ENCODE assay signal across 2 cellular contexts in the genomic region with DNA sequence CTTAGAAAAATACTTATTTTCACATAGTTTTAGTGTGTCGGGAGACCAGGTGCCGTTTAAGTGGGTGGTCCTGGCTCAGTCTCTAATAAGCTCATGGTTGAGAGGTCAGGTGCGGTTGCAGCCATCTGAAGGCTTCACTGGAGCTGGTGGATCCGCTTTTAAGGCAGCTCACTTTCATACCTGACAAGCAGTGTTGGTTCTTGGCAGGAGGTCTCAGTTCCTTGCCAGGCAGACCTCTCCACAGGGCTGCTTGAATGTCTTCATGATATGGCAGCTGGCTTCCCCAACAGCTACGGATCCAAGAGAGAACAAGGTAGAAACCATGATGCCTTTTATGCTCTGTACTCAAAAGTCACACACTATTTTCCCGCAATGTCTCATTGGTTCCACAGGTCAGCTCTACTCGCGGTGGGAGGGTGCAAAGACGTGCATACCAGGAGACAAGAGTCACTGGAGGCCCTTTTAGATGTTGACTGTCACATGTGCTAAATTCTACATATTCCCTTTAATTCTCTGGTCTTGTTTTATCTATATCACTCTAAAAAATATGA.
TF ChIP-seq lines count a peak whose summit lies in the region.

No MANE protein-coding gene starts in this region.

TF ChIP-seq in K562, 482 proteins besides CTCF, POLR2A, EP300 and RAD21:
- TF ChIP-seq SREBF1 (IDR thresholded peaks at IDR 0.05; ENCODE audit: borderline replicate concordance, low read depth, low read length), result no peak
- no peak for TF ChIP-seq PRMT5 (CRISPR knock-in tag; IDR thresholded peaks at IDR 0.05)
- TF ChIP-seq ZNF3 (CRISPR knock-in tag; IDR thresholded peaks at IDR 0.05), result no peak
- TF ChIP-seq NR2C1 (IDR thresholded peaks at IDR 0.05), result no peak
- TF ChIP-seq NR2C1 (tag; IDR thresholded peaks at IDR 0.05), result no peak
- TF ChIP-seq CHD4 (IDR thresholded peaks at IDR 0.05; ENCODE audit: insufficient read depth, insufficient replicate concordance, low read depth, low read length, poor library complexity, severe bottlenecking), result no peak
- TF ChIP-seq RREB1 (CRISPR knock-in tag; IDR thresholded peaks at IDR 0.05), result no peak

TF ChIP-seq in HepG2, 621 proteins besides CTCF, POLR2A, EP300 and RAD21:
- TF ChIP-seq KDM3A (CRISPR knock-in tag; IDR thresholded peaks at IDR 0.05; ENCODE audit: low read depth), result no peak
- no peak for TF ChIP-seq CEBPG (CRISPR knock-in tag; IDR thresholded peaks at IDR 0.05)
- no peak for TF ChIP-seq PPARG (CRISPR knock-in tag; conservative IDR thresholded peaks at IDR 0.05)
- TF ChIP-seq TFAP4 (IDR thresholded peaks at IDR 0.05; ENCODE audit: borderline replicate concordance, low read depth), result no peak
- TF ChIP-seq HDAC1 (CRISPR knock-in tag; IDR thresholded peaks at IDR 0.05), result no peak
- TF ChIP-seq SMYD3 (CRISPR knock-in tag; IDR thresholded peaks at IDR 0.05), result no peak
- no peak for TF ChIP-seq PHB2 (IDR thresholded peaks at IDR 0.05; ENCODE audit: partially characterized antibody)
- TF ChIP-seq ZNF839 (CRISPR knock-in tag; IDR thresholded peaks at IDR 0.05; ENCODE audit: borderline replicate concordance), result no peak
- TF ChIP-seq ZNF160 (CRISPR knock-in tag; IDR thresholded peaks at IDR 0.05), result no peak
- no peak for TF ChIP-seq ZNF256 (CRISPR knock-in tag; conservative IDR thresholded peaks at IDR 0.05)
- TF ChIP-seq TBX2 (CRISPR knock-in tag; IDR thresholded peaks at IDR 0.05; ENCODE audit: borderline replicate concordance), result no peak
- TF ChIP-seq ZNF3 (CRISPR knock-in tag; IDR thresholded peaks at IDR 0.05), result no peak
- TF ChIP-seq HNRNPH1 (optimal IDR thresholded peaks at IDR 0.05; ENCODE audit: low read depth, low read length), result no peak
TF ChIP-seq in HepG2: peak in this region for 0.
